ENCODE assay signal across 21 cellular contexts in genomic region chr17:73972056-73972455, GRCh38.
"Had no signal": no experiment of that assay in that cellular context is flagged by ENCODE, and none has a peak within 500 bp of the region (broad histone marks: within the 10 kb centered on the region; RNA-seq: fewer than 3 reads in every experiment).

No MANE protein-coding gene starts in this region.

- H3K4me2 ChIP-seq: smooth muscle cell had no signal

- H3K27me3 ChIP-seq: neutrophil, pancreas, right lobe of liver, thyroid gland had no signal

- H3K9me3 ChIP-seq: neutrophil, pancreas, right lobe of liver, stomach, thyroid gland had no signal

- H3K4me1 ChIP-seq: pancreas, right lobe of liver, stomach had no signal

- H3K4me1 Mint-ChIP-seq: naive thymus-derived CD4-positive, alpha-beta T cell; stimulated activated effector memory CD8-positive, alpha-beta T cell treated with anti-CD3 and anti-CD28 coated beads, Interleukin-12 subunit alpha, Interleukin-12 subunit beta, amount 100 ng/mL, for 72 hours had no signal

- H3K9me3 Mint-ChIP-seq: effector memory CD8-positive, alpha-beta T cell; stimulated activated effector memory CD8-positive, alpha-beta T cell treated with anti-CD3 and anti-CD28 coated beads, Interleukin-12 subunit alpha, Interleukin-12 subunit beta, amount 100 ng/mL, for 72 hours had no signal

- H3K27ac Mint-ChIP-seq: effector memory CD8-positive, alpha-beta T cell; naive thymus-derived CD4-positive, alpha-beta T cell; progenitor cell of endocrine pancreas; stimulated activated effector memory CD8-positive, alpha-beta T cell treated with anti-CD3 and anti-CD28 coated beads, Interleukin-12 subunit alpha, Interleukin-12 subunit beta, amount 100 ng/mL, for 72 hours had no signal

- DNase-seq: cortex of kidney; effector memory CD8-positive, alpha-beta T cell; head of caudate nucleus; left ventricle myocardium superior; mesenchymal stem cell; midbrain; naive thymus-derived CD4-positive, alpha-beta T cell; pancreas; right lobe of liver; stimulated activated CD4-positive, alpha-beta T cell treated with anti-CD3 and anti-CD28 coated beads, Interleukin-2, amount 100 ng/mL, for 24 hours; stimulated activated CD4-positive, alpha-beta T cell treated with anti-CD3 and anti-CD28 coated beads, Interleukin-4, amount 100 ng/mL, for 24 hours; stimulated activated naive CD4-positive, alpha-beta T cell treated with Interleukin-2 at 50 U/mL for 16 hours; stomach; thyroid gland; trophoblast cell had no signal

- H3K36me3 ChIP-seq: neutrophil, pancreas, right lobe of liver, stomach, thyroid gland had no signal

- H3K4me3 ChIP-seq: pancreas, right lobe of liver, smooth muscle cell, stomach, thyroid gland had no signal

- ATAC-seq: effector memory CD8-positive, alpha-beta T cell; left ventricle myocardium superior; naive thymus-derived CD4-positive, alpha-beta T cell; pancreas; right lobe of liver; stimulated activated effector memory CD8-positive, alpha-beta T cell treated with anti-CD3 and anti-CD28 coated beads, Interleukin-12 subunit alpha, Interleukin-12 subunit beta, amount 100 ng/mL, for 72 hours had no signal

- H3K36me3 Mint-ChIP-seq: naive thymus-derived CD4-positive, alpha-beta T cell; stimulated activated effector memory CD8-positive, alpha-beta T cell treated with anti-CD3 and anti-CD28 coated beads, Interleukin-12 subunit alpha, Interleukin-12 subunit beta, amount 100 ng/mL, for 72 hours had no signal

- H3K27ac ChIP-seq: neutrophil, pancreas, right lobe of liver, stomach, thyroid gland had no signal

- FAIRE-seq: frontal cortex, keratinocyte, pancreas had no signal

- H3K4me3 Mint-ChIP-seq: effector memory CD8-positive, alpha-beta T cell; naive thymus-derived CD4-positive, alpha-beta T cell; stimulated activated effector memory CD8-positive, alpha-beta T cell treated with anti-CD3 and anti-CD28 coated beads, Interleukin-12 subunit alpha, Interleukin-12 subunit beta, amount 100 ng/mL, for 72 hours had no signal
